ENCODE assay signal across 17 cellular contexts in genomic region chr16:70803354-70803753, GRCh38.
"Had no signal": no experiment of that assay in that cellular context is flagged by ENCODE, and none has a peak within 500 bp of the region (broad histone marks: within the 10 kb centered on the region; RNA-seq: fewer than 3 reads in every experiment).

No MANE protein-coding gene starts in this region.

- H3K4me3 ChIP-seq: esophagus squamous epithelium, gastroesophageal sphincter, ovary, stomach, thoracic aorta, uterus had no signal

- DNase-seq: activated CD4-positive, alpha-beta T cell treated with anti-CD3 and anti-CD28 coated beads for 36 hours; activated CD8-positive, alpha-beta memory T cell treated with anti-CD3 and anti-CD28 coated beads for 24 hours; activated T-cell treated with anti-CD3 and anti-CD28 coated beads for 4 hours; amygdala; esophagus squamous epithelium; hippocampal formation; kidney glomerular epithelial cell; ovary; stomach; T-helper 9 cell; uterus had no signal

- H3K9me3 Mint-ChIP-seq: activated naive CD4-positive, alpha-beta T cell treated with anti-CD3 and anti-CD28 coated beads, Interleukin-2, amount 50 U/mL, for 24 hours; activated T-helper 17 cell treated with anti-CD3 and anti-CD28 coated beads, Interleukin-2, amount 50 U/mL, for 72 hours had no signal

- H3K36me3 Mint-ChIP-seq: brain had no signal

- H3K27me3 Mint-ChIP-seq: activated naive CD4-positive, alpha-beta T cell treated with anti-CD3 and anti-CD28 coated beads, Interleukin-2, amount 50 U/mL, for 24 hours had no signal

- H3K27ac Mint-ChIP-seq: activated CD4-positive, alpha-beta T cell treated with anti-CD3 and anti-CD28 coated beads for 36 hours; activated naive CD4-positive, alpha-beta T cell treated with anti-CD3 and anti-CD28 coated beads, Interleukin-2, amount 50 U/mL, for 24 hours; brain had no signal

- H3K27ac ChIP-seq: esophagus squamous epithelium, gastroesophageal sphincter, ovary, stomach, thoracic aorta, uterus, VCaP had no signal

- H3K36me3 ChIP-seq: ovary, thoracic aorta, uterus had no signal

- H3K27me3 ChIP-seq: ovary, uterus had no signal

- ATAC-seq: activated CD4-positive, alpha-beta T cell treated with anti-CD3 and anti-CD28 coated beads for 36 hours; activated T-helper 17 cell treated with anti-CD3 and anti-CD28 coated beads, Interleukin-2, amount 50 U/mL, for 72 hours; gastroesophageal sphincter had no signal

- H3K4me3 Mint-ChIP-seq: activated CD4-positive, alpha-beta T cell treated with anti-CD3 and anti-CD28 coated beads for 36 hours; activated naive CD4-positive, alpha-beta T cell treated with anti-CD3 and anti-CD28 coated beads, Interleukin-2, amount 50 U/mL, for 24 hours had no signal
